ENCODE assay signal across 17 cellular contexts in genomic region chr2:225009768-225010167, GRCh38. TPM values are rescaled to one million over a fixed set of nuclear protein-coding genes. Genes with fewer than 3 reads are reported as not detected.
A peak's percentile ranks its signal among the peaks of the same experiment; 100 is the strongest.
DNase-seq lines count a peak whose midpoint lies in the region; ATAC-seq, FAIRE-seq and TF ChIP-seq lines count a peak whose summit lies in the region.
"Had no signal": no experiment of that assay in that cellular context is flagged by ENCODE, and none has a peak within 500 bp of the region (broad histone marks: within the 10 kb centered on the region; RNA-seq: fewer than 3 reads in every experiment).

No MANE protein-coding gene starts in this region.

- intact Hi-C loops in CD8-positive, alpha-beta T cell (cut with DNase I, micrococcal nuclease) = loop anchor here (2.0 to 10.0 kb wide), 4 partner anchors 17 to 1975 kb away; no protein-coding TSS in a partner anchor
- intact Hi-C loops in esophagus muscularis mucosa (cut with DNase I) = no loop called here

- no peaks in the 10 kb centered on the region for H3K9me3 ChIP-seq in CD8-positive, alpha-beta T cell (ENCODE audit: low read length)
- H3K9me3 ChIP-seq in astrocyte (ENCODE audit: insufficient read depth, low read depth, low read length) (no peaks in the 10 kb centered on the region), esophagus muscularis mucosa (no peaks in the 10 kb centered on the region)
- H3K9me3 ChIP-seq: gastrocnemius medialis, stomach had no signal

- H3K4me3 ChIP-seq in CD8-positive, alpha-beta T cell (ENCODE audit: low read depth, low read length) = no peak overlapping the region
- H3K4me3 ChIP-seq in astrocyte (ENCODE audit: insufficient read depth, low read depth, low read length) = no peak overlapping the region
- no peak overlapping the region for H3K4me3 ChIP-seq in esophagus muscularis mucosa
- H3K4me3 ChIP-seq: gastrocnemius medialis, stomach had no signal

- 93% methylated on average over 2 of the region's 2 CpGs for WGBS in esophagus muscularis mucosa

- peaks cover 8% of the 10 kb centered on the region for H3K36me3 Mint-ChIP-seq in CD8-positive, alpha-beta T cell
- H3K36me3 Mint-ChIP-seq in astrocyte (ENCODE audit: low read depth, unreplicated experiment) (no peaks in the 10 kb centered on the region), naive B cell (peaks cover 0 to 4% of the 10 kb centered on the region in 2 donors)

- no peak for DNase-seq in CD8-positive, alpha-beta T cell
- DNase-seq in H54 (ENCODE audit: insufficient read length, low spot score) (no peak), astrocyte (ENCODE audit: low read depth) (peak; percentile 27), naive B cell (no peak), NCI-H1417 (lab: John Stamatoyannopoulos, UW) (no peak), esophagus muscularis mucosa (ENCODE audit: extremely low spot score) (no peak)
- DNase-seq in stimulated activated CD4-positive, alpha-beta T cell treated with anti-CD3 and anti-CD28 coated beads, Interleukin-12 subunit alpha, Interleukin-12 subunit beta, amount 100 ng/mL, for 4 hours = no peak
- DNase-seq: activated CD4-positive, alpha-beta T cell treated with anti-CD3 and anti-CD28 coated beads, Interleukin-2, amount 10 ng/mL, durations not matched to agents 7 days and 5 days; cortex of kidney; gastrocnemius medialis; NCI-H1105; NCI-H82; stimulated activated CD4-positive, alpha-beta T cell treated with anti-CD3 and anti-CD28 coated beads, Interleukin-2, amount 100 ng/mL, for 24 hours; stomach had no signal

- peak overlapping the region; percentile 88 for H3K27ac Mint-ChIP-seq in CD8-positive, alpha-beta T cell
- no peak overlapping the region for H3K27ac Mint-ChIP-seq in astrocyte (ENCODE audit: unreplicated experiment)
- peak overlapping the region in 4 of 6 donors; percentile 2 to 47 (median 24) for H3K27ac Mint-ChIP-seq in naive B cell

- H3K4me1 ChIP-seq in CD8-positive, alpha-beta T cell (ENCODE audit: insufficient read depth, low read length) = peaks cover 47% of the 10 kb centered on the region
- peaks cover 22% of the 10 kb centered on the region for H3K4me1 ChIP-seq in astrocyte (ENCODE audit: insufficient read depth, low read length)
- H3K4me1 ChIP-seq in esophagus muscularis mucosa = no peaks in the 10 kb centered on the region
- H3K4me1 ChIP-seq: gastrocnemius medialis, parathyroid adenoma had no signal

- H2AFZ ChIP-seq in astrocyte (ENCODE audit: low read depth, low read length) = no peak overlapping the region
- H2AFZ ChIP-seq: parathyroid adenoma had no signal

- no peak overlapping the region for H3K4me3 Mint-ChIP-seq in CD8-positive, alpha-beta T cell
- H3K4me3 Mint-ChIP-seq in astrocyte (ENCODE audit: unreplicated experiment) (no peak overlapping the region), naive B cell (no peak overlapping the region)
- H3K4me3 Mint-ChIP-seq: activated CD4-positive, alpha-beta T cell treated with anti-CD3 and anti-CD28 coated beads, Interleukin-2, amount 10 ng/mL, durations not matched to agents 7 days and 5 days had no signal

- no peaks in the 10 kb centered on the region for H3K9me3 Mint-ChIP-seq in CD8-positive, alpha-beta T cell
- no peaks in the 10 kb centered on the region for H3K9me3 Mint-ChIP-seq in astrocyte (ENCODE audit: unreplicated experiment)
- H3K9me3 Mint-ChIP-seq in naive B cell = no peaks in the 10 kb centered on the region
- H3K9me3 Mint-ChIP-seq: activated CD4-positive, alpha-beta T cell treated with anti-CD3 and anti-CD28 coated beads, Interleukin-2, amount 10 ng/mL, durations not matched to agents 7 days and 5 days had no signal

- peak overlapping the region; percentile 64 for H3K4me2 ChIP-seq in astrocyte (ENCODE audit: low read length)

- no peak for TF ChIP-seq EP300 in esophagus muscularis mucosa (IDR thresholded peaks at IDR 0.05)

- TF ChIP-seq CTCF in CD8-positive, alpha-beta T cell (IDR thresholded peaks at IDR 0.05) = no peak
- TF ChIP-seq CTCF in astrocyte (IDR thresholded peaks at IDR 0.05; ENCODE audit: insufficient read depth, low read depth, low read length) = no peak
- TF ChIP-seq CTCF in esophagus muscularis mucosa (IDR thresholded peaks at IDR 0.05) = no peak

- no peaks in the 10 kb centered on the region for H3K27me3 Mint-ChIP-seq in CD8-positive, alpha-beta T cell (ENCODE audit: low read depth)
- no peaks in the 10 kb centered on the region for H3K27me3 Mint-ChIP-seq in astrocyte (ENCODE audit: low read depth, unreplicated experiment)
- no peaks in the 10 kb centered on the region for H3K27me3 Mint-ChIP-seq in naive B cell
- H3K27me3 Mint-ChIP-seq: activated CD4-positive, alpha-beta T cell treated with anti-CD3 and anti-CD28 coated beads, Interleukin-2, amount 10 ng/mL, durations not matched to agents 7 days and 5 days had no signal

- H4K20me1 ChIP-seq in astrocyte (ENCODE audit: insufficient read depth, low read length) = no peaks in the 10 kb centered on the region

- no peak overlapping the region for H3K27ac ChIP-seq in CD8-positive, alpha-beta T cell (ENCODE audit: low read depth, low read length)
- peak overlapping the region; percentile 92 for H3K27ac ChIP-seq in astrocyte (ENCODE audit: low read depth, low read length)
- H3K27ac ChIP-seq in esophagus muscularis mucosa (replicated peaks in 1 of 4) = no peak overlapping the region
- H3K27ac ChIP-seq: gastrocnemius medialis, parathyroid adenoma, stomach had no signal

- H3K4me1 Mint-ChIP-seq in CD8-positive, alpha-beta T cell (ENCODE audit: low read depth) = peaks cover 92% of the 10 kb centered on the region
- H3K4me1 Mint-ChIP-seq in astrocyte (ENCODE audit: low read depth, unreplicated experiment) (peaks cover 21% of the 10 kb centered on the region), naive B cell (peaks cover 43 to 50% (median 46%) of the 10 kb centered on the region in 3 donors)

- FAIRE-seq in H54 (lab: Jason Lieb, UNC) = peak; percentile 36
- FAIRE-seq in astrocyte (lab: Jason Lieb, UNC) = no peak
- FAIRE-seq: H1 had no signal

- peaks cover 27% of the 10 kb centered on the region for H3K79me2 ChIP-seq in astrocyte (ENCODE audit: insufficient read depth, low read length)
- H3K79me2 ChIP-seq: parathyroid adenoma had no signal

- no peaks in the 10 kb centered on the region for H3K36me3 ChIP-seq in CD8-positive, alpha-beta T cell (ENCODE audit: insufficient read depth, low read length)
- H3K36me3 ChIP-seq in astrocyte (ENCODE audit: insufficient read depth, low read length) (no peaks in the 10 kb centered on the region), esophagus muscularis mucosa (no peaks in the 10 kb centered on the region)
- H3K36me3 ChIP-seq: gastrocnemius medialis, stomach had no signal

- no peak overlapping the region for H3K9ac ChIP-seq in astrocyte (ENCODE audit: low read length)
- H3K9ac ChIP-seq: parathyroid adenoma had no signal

- POLR2A ChIA-PET in CD8-positive, alpha-beta T cell (lab: Charles Lee) = no interaction called here

- no peaks in the 10 kb centered on the region for H3K27me3 ChIP-seq in CD8-positive, alpha-beta T cell (ENCODE audit: insufficient read depth, low read length)
- H3K27me3 ChIP-seq in astrocyte (ENCODE audit: insufficient read depth, low read length) (no peaks in the 10 kb centered on the region), esophagus muscularis mucosa (no peaks in the 10 kb centered on the region)
- H3K27me3 ChIP-seq: gastrocnemius medialis, stomach had no signal

- TF ChIP-seq POLR2A in H54 (IDR thresholded peaks at IDR 0.05; ENCODE audit: low read depth, low read length) (no peak), esophagus muscularis mucosa (IDR thresholded peaks at IDR 0.05; ENCODE audit: low read depth) (no peak)

- ATAC-seq in CD8-positive, alpha-beta T cell = no peak
- no peak for ATAC-seq in naive B cell (ENCODE audit: low read depth in 2 of 2)
- ATAC-seq in HG03025 (IDR thresholded peaks at IDR 0.05; ENCODE audit: low FRiP score, unreplicated experiment) = no peak
- ATAC-seq: gastrocnemius medialis had no signal

- CTCF ChIA-PET in CD8-positive, alpha-beta T cell (lab: Charles Lee) = interaction anchor here (0.6 to 4.4 kb wide), 9 partner anchors 8 to 220 kb away, joined by 3 to 30 read pairs (median 4); partner anchors contain the start of gene DOCK10

RNA-seq across cellular contexts. Expression of gene DOCK10, which starts 32.5 kb away (rescaled TPM):
- 100 to 1,000 TPM; 183 to 188 TPM for total RNA-seq in CD8-positive, alpha-beta T cell
- 6.3 and 7.7 TPM in 2 replicates for total RNA-seq in astrocyte
- polyA plus RNA-seq in naive B cell (ENCODE audit: low read depth in 6 of 6) = 10 to 100 TPM; 18.4 to 29.9 (median 21.6) TPM
- total RNA-seq in esophagus muscularis mucosa = 10 to 100 TPM in 1 of 4 donors, 1 to 10 TPM in 3; 1.9 to 11.6 (median 6.3) TPM

Comparison
In these comparisons a context has a peak if more than half of its experiments do, and no peak if none do; other contexts are left out.
1. RNA of gene DOCK10, which starts 32.5 kb away (total RNA-seq): 183 to 188 TPM in CD8-positive, alpha-beta T cell; 6.3 to 7.7 TPM in astrocyte and 1.9 to 11.6 TPM in esophagus muscularis mucosa; every median in the first group is over 10 times any median in the second.